16 cellular contexts compared by ENCODE assay signal in genomic region chr6:158647501-158647900, GRCh38. TPM values are rescaled to one million over a fixed set of nuclear protein-coding genes. Genes with fewer than 3 reads are reported as not detected.
A peak's percentile ranks its signal among the peaks of the same experiment; 100 is the strongest.
DNase-seq lines count a peak whose midpoint lies in the region; ATAC-seq and TF ChIP-seq lines count a peak whose summit lies in the region.
"Had no signal": no experiment of that assay in that cellular context is flagged by ENCODE, and none has a peak within 500 bp of the region (broad histone marks: within the 10 kb centered on the region; RNA-seq: fewer than 3 reads in every experiment).

No MANE protein-coding gene starts in this region.

- H3K27me3 ChIP-seq in CD4-positive, alpha-beta memory T cell (ENCODE audit: insufficient read depth, low read length) = no peaks in the 10 kb centered on the region
- H3K27me3 ChIP-seq in RWPE2 (ENCODE audit: insufficient read depth, poor library complexity, severe bottlenecking) = no peaks in the 10 kb centered on the region
- H3K27me3 ChIP-seq: neutrophil, SJCRH30, spleen, transverse colon had no signal

- intact Hi-C loops in CD4-positive, alpha-beta memory T cell (cut with micrococcal nuclease) = loop anchor here (10.0 kb wide), 1 partner anchor 207 kb away; no protein-coding TSS in a partner anchor

- no peak overlapping the region for H3K27ac ChIP-seq in CD4-positive, alpha-beta memory T cell (ENCODE audit: low read depth, low read length)
- peak overlapping the region; percentile 84 for H3K27ac ChIP-seq in RWPE2 (ENCODE audit: poor library complexity, severe bottlenecking)
- H3K27ac ChIP-seq: neutrophil, SJCRH30, transverse colon had no signal

- DNase-seq in NCI-H526 treated with DMSO at 0.1 percent for 48 hours (lab: John Stamatoyannopoulos, UW) (peak; percentile 12), NCI-H526 (lab: John Stamatoyannopoulos, UW) (no peak), RWPE2 (ENCODE audit: low spot score) (no peak), glutamatergic neuron (no peak), omental fat pad (ENCODE audit: low spot score) (no peak), progenitor cell of endocrine pancreas (ENCODE audit: low spot score, unreplicated experiment) (no peak)
- no peak for DNase-seq in CD4-positive, alpha-beta memory T cell
- DNase-seq: activated gamma-delta T cell, cerebellar nuclear complex, hippocampal formation, SJCRH30, spleen, transverse colon had no signal

- H3K27ac Mint-ChIP-seq in CD4-positive, alpha-beta memory T cell = peak overlapping the region; percentile 22 to 92 (median 74)
- H3K27ac Mint-ChIP-seq in glutamatergic neuron (ENCODE audit: unreplicated experiment) = no peak overlapping the region
- H3K27ac Mint-ChIP-seq in progenitor cell of endocrine pancreas = no peak overlapping the region
- H3K27ac Mint-ChIP-seq: WTC11 had no signal

- H3K4me3 Mint-ChIP-seq in CD4-positive, alpha-beta memory T cell = peak overlapping the region in 1 of 8 donors; percentile 36
- H3K4me3 Mint-ChIP-seq in glutamatergic neuron (ENCODE audit: unreplicated experiment) = peak overlapping the region; percentile 5
- no peak overlapping the region for H3K4me3 Mint-ChIP-seq in progenitor cell of endocrine pancreas (ENCODE audit: low read depth)
- H3K4me3 Mint-ChIP-seq: WTC11 had no signal

- H3K4me3 ChIP-seq in CD4-positive, alpha-beta memory T cell (ENCODE audit: low read length in 2 of 2) = no peak overlapping the region
- H3K4me3 ChIP-seq in RWPE2 (ENCODE audit: severe bottlenecking) = no peak overlapping the region
- H3K4me3 ChIP-seq: SJCRH30, spleen, transverse colon had no signal

- H3K36me3 ChIP-seq in CD4-positive, alpha-beta memory T cell (ENCODE audit: insufficient read depth, low read length) = peaks cover under 1% of the 10 kb centered on the region
- H3K36me3 ChIP-seq in RWPE2 (ENCODE audit: low read depth) = no peaks in the 10 kb centered on the region
- H3K36me3 ChIP-seq: neutrophil, SJCRH30, transverse colon had no signal

- POLR2A ChIA-PET in CD4-positive, alpha-beta memory T cell (lab: Charles Lee; ENCODE audit: partially characterized antibody) = interaction anchor here (1.1 to 4.7 kb wide), 2 partner anchors 11 to 39 kb away, joined by 3 to 22 read pairs; no protein-coding TSS in a partner anchor

- H3K9me3 ChIP-seq in CD4-positive, alpha-beta memory T cell (ENCODE audit: control insufficient read depth in 1 of 2, low read length in 2 of 2) = no peaks in the 10 kb centered on the region
- H3K9me3 ChIP-seq in RWPE2 (ENCODE audit: severe bottlenecking) = no peaks in the 10 kb centered on the region
- H3K9me3 ChIP-seq: neutrophil, SJCRH30, spleen, transverse colon had no signal

- peaks cover 0 to 27% of the 10 kb centered on the region in 2 donors for H3K36me3 Mint-ChIP-seq in CD4-positive, alpha-beta memory T cell
- H3K36me3 Mint-ChIP-seq in glutamatergic neuron (ENCODE audit: unreplicated experiment) (no peaks in the 10 kb centered on the region), progenitor cell of endocrine pancreas (ENCODE audit: insufficient read depth) (no peaks in the 10 kb centered on the region)
- H3K36me3 Mint-ChIP-seq: WTC11 had no signal

- peaks cover 39 to 71% (median 46%) of the 10 kb centered on the region in 4 donors for H3K4me1 Mint-ChIP-seq in CD4-positive, alpha-beta memory T cell
- H3K4me1 Mint-ChIP-seq in glutamatergic neuron (ENCODE audit: low read depth, unreplicated experiment) = peaks cover 13% of the 10 kb centered on the region
- H3K4me1 Mint-ChIP-seq in progenitor cell of endocrine pancreas (ENCODE audit: low read depth) = peaks cover 16% of the 10 kb centered on the region

- ATAC-seq in RWPE2 (ENCODE audit: low read depth) (no peak), HG03439 (IDR thresholded peaks at IDR 0.05; ENCODE audit: unreplicated experiment) (no peak), omental fat pad (ENCODE audit: low FRiP score) (no peak)
- ATAC-seq: WTC11 had no signal

- H3K9me3 Mint-ChIP-seq in CD4-positive, alpha-beta memory T cell = peaks cover 0 to 2% (median 0%) of the 10 kb centered on the region in 8 donors
- H3K9me3 Mint-ChIP-seq in glutamatergic neuron (ENCODE audit: unreplicated experiment) = peaks cover 16% of the 10 kb centered on the region
- no peaks in the 10 kb centered on the region for H3K9me3 Mint-ChIP-seq in progenitor cell of endocrine pancreas (ENCODE audit: low read depth)
- H3K9me3 Mint-ChIP-seq: WTC11 had no signal

- H3K27me3 Mint-ChIP-seq in CD4-positive, alpha-beta memory T cell = no peaks in the 10 kb centered on the region
- H3K27me3 Mint-ChIP-seq in glutamatergic neuron (ENCODE audit: unreplicated experiment) (peaks cover 6% of the 10 kb centered on the region), progenitor cell of endocrine pancreas (peaks cover 2% of the 10 kb centered on the region)

- CTCF ChIA-PET in CD4-positive, alpha-beta memory T cell (lab: Charles Lee; ENCODE audit: partially characterized antibody) = interaction anchor here (0.5 to 12.0 kb wide), 4 partner anchors 9 to 1700 kb away, joined by 3 to 110 read pairs (median 6); no protein-coding TSS in a partner anchor

- no peak for TF ChIP-seq CTCF in RWPE2 (IDR thresholded peaks at IDR 0.05; ENCODE audit: poor library complexity, severe bottlenecking)
- no peak for TF ChIP-seq CTCF in glutamatergic neuron (IDR thresholded peaks at IDR 0.05; ENCODE audit: partially characterized antibody, unreplicated experiment)
- no peak for TF ChIP-seq CTCF in omental fat pad (IDR thresholded peaks at IDR 0.05)
- no peak for TF ChIP-seq CTCF in progenitor cell of endocrine pancreas (IDR thresholded peaks at IDR 0.05; ENCODE audit: unreplicated experiment)

- peaks cover 45% of the 10 kb centered on the region for H3K4me1 ChIP-seq in CD4-positive, alpha-beta memory T cell (ENCODE audit: insufficient read depth, low read length)
- H3K4me1 ChIP-seq in RWPE2 (ENCODE audit: insufficient read depth, poor library complexity, severe bottlenecking) = peaks cover 44% of the 10 kb centered on the region

RNA-seq across cellular contexts. Expression of gene SYTL3, which starts 2.4 kb away (rescaled TPM):
- total RNA-seq in CD4-positive, alpha-beta memory T cell = 10 to 100 TPM; 22.2 to 24.3 TPM
- 10 to 100 TPM; 11.9 to 13.3 TPM for polyA plus RNA-seq in CD4-positive, alpha-beta memory T cell
- total RNA-seq in glutamatergic neuron (ENCODE audit: unreplicated experiment) = 2.8 TPM
- total RNA-seq in omental fat pad = 10 to 100 TPM in 1 of 4 donors, 1 to 10 TPM in 3; 5.3 to 16.3 (median 6.8) TPM
- total RNA-seq in progenitor cell of endocrine pancreas = 1.6 and 2.1 TPM in 2 replicates

RNA-seq across cellular contexts. Expression of gene DYNLT1, which starts 3.0 kb away (rescaled TPM):
- 10 to 100 TPM; 78.8 to 90.4 TPM for total RNA-seq in CD4-positive, alpha-beta memory T cell
- polyA plus RNA-seq in CD4-positive, alpha-beta memory T cell = 100 to 1,000 TPM in 1 of 2 donors, 10 to 100 TPM in 1; 93.8 to 105 TPM
- total RNA-seq in glutamatergic neuron (ENCODE audit: unreplicated experiment) = 261 TPM
- total RNA-seq in omental fat pad = 10 to 100 TPM; 43.8 to 70.4 (median 60.7) TPM
- 124 and 126 TPM in 2 replicates for total RNA-seq in progenitor cell of endocrine pancreas

Comparison
In these comparisons a context has a peak if more than half of its experiments do, and no peak if none do; other contexts are left out.
1. H3K27ac Mint-ChIP-seq: peak in CD4-positive, alpha-beta memory T cell (7 of 7); none in glutamatergic neuron (single experiment) and progenitor cell of endocrine pancreas (single experiment).